Comparison of ENCODE assay signal across 7 cellular contexts in genomic region chr4:82799006-82799881, GRCh38. TPM values are rescaled to one million over a fixed set of nuclear protein-coding genes. Genes with fewer than 3 reads are reported as not detected.
DNase-seq lines count a peak whose midpoint lies in the region; ATAC-seq and TF ChIP-seq lines count a peak whose summit lies in the region.

No MANE protein-coding gene starts in this region.

- TF ChIP-seq POLR2A in NB4 (IDR thresholded peaks at IDR 0.05; ENCODE audit: extremely low read depth, insufficient read length), result no peak

- CTCF ChIA-PET in MCF 10A (lab: Yijun Ruan, JAX), result interaction anchor here (0.6 to 4.4 kb wide), 16 partner anchors 10 to 371 kb away, joined by 3 to 51 read pairs (median 4); no protein-coding TSS in a partner anchor

- H3K36me3 Mint-ChIP-seq in MCF 10A (ENCODE audit: insufficient read depth, unreplicated experiment) (peaks cover 4% of the 10 kb centered on the region), type B pancreatic cell (peaks cover 3% of the 10 kb centered on the region)

- H3K27me3 ChIP-seq in lower lobe of right lung (ENCODE audit: low read depth), result peaks cover 12% of the 10 kb centered on the region

- intact Hi-C loops in MCF 10A (cut with micrococcal nuclease), result no loop called here
- intact Hi-C loops in lower lobe of right lung (cut with DNase I), result no loop called here

- H3K4me3 Mint-ChIP-seq in MCF 10A (ENCODE audit: unreplicated experiment) (peak overlapping the region; percentile 84), type B pancreatic cell (peak overlapping the region; percentile 86)

- no peak for TF ChIP-seq CTCF in NB4 (IDR thresholded peaks at IDR 0.05; ENCODE audit: low read depth, low read length)
- no peak for TF ChIP-seq CTCF in MCF 10A (IDR thresholded peaks at IDR 0.05; ENCODE audit: unreplicated experiment)
- TF ChIP-seq CTCF in lower lobe of right lung (IDR thresholded peaks at IDR 0.05), result no peak
- TF ChIP-seq CTCF in type B pancreatic cell (conservative IDR thresholded peaks at IDR 0.05), result no peak

- H3K9me3 ChIP-seq in lower lobe of right lung, result no peaks in the 10 kb centered on the region

- BruUV-seq in MCF 10A (replicated peaks; lab: Mats Ljungman, UMichigan), result no TSS peak

- H3K27ac Mint-ChIP-seq in MCF 10A (ENCODE audit: low read depth, unreplicated experiment) (no peak overlapping the region), type B pancreatic cell (peak overlapping the region; percentile 73)

- H3K27me3 Mint-ChIP-seq in MCF 10A (ENCODE audit: insufficient read depth, unreplicated experiment) (no peaks in the 10 kb centered on the region), type B pancreatic cell (peaks cover 33% of the 10 kb centered on the region)

- POLR2A ChIA-PET in MCF 10A (lab: Yijun Ruan, JAX), result interaction anchor here (0.6 to 2.8 kb wide), 6 partner anchors 15 to 266 kb away, joined by 3 to 30 read pairs (median 3); no protein-coding TSS in a partner anchor

- no peaks in the 10 kb centered on the region for H3K36me3 ChIP-seq in lower lobe of right lung

- H3K4me1 ChIP-seq in lower lobe of right lung, result peaks cover 23% of the 10 kb centered on the region

- DNase-seq in NB4 (ENCODE audit: low read depth), result no peak
- DNase-seq in MCF 10A (ENCODE audit: unreplicated experiment), result no peak
- DNase-seq in lower lobe of right lung, result no peak
- DNase-seq in type B pancreatic cell (ENCODE audit: extremely low spot score, unreplicated experiment), result no peak
- no peak for DNase-seq in Ammon's horn (ENCODE audit: low spot score)
- no peak for DNase-seq in foreskin melanocyte

- H3K9me3 Mint-ChIP-seq in MCF 10A (ENCODE audit: unreplicated experiment) (no peaks in the 10 kb centered on the region), type B pancreatic cell (no peaks in the 10 kb centered on the region)

- peak overlapping the region; percentile 23 for H3K4me3 ChIP-seq in NB4 (ENCODE audit: low read depth, low read length)
- peak overlapping the region; percentile 78 for H3K4me3 ChIP-seq in lower lobe of right lung

- ATAC-seq in GM18867 (IDR thresholded peaks at IDR 0.05; ENCODE audit: unreplicated experiment) (peak; percentile 28), lower lobe of right lung (peak; percentile 13 to 22)

- H3K4me1 Mint-ChIP-seq in MCF 10A (ENCODE audit: insufficient read depth, unreplicated experiment), result peaks cover 11% of the 10 kb centered on the region
- peaks cover 18% of the 10 kb centered on the region for H3K4me1 Mint-ChIP-seq in type B pancreatic cell (ENCODE audit: unreplicated experiment)

- peak overlapping the region; percentile 64 for H3K27ac ChIP-seq in lower lobe of right lung

RNA-seq across cellular contexts. Expression of gene SCD5, which starts 0.6 kb away (rescaled TPM):
- total RNA-seq in MCF 10A (2022) (3.5 and 3.6 TPM in 2 replicates), lower lobe of right lung (17.7 TPM), type B pancreatic cell (ENCODE audit: low replicate concordance) (22.5 and 36.6 TPM in 2 replicates)
